Comparison of ENCODE assay signal across 20 cellular contexts in genomic region chr6:130624046-130624445, GRCh38.
DNase-seq lines count a peak whose midpoint lies in the region; ATAC-seq and TF ChIP-seq lines count a peak whose summit lies in the region.
"Had no signal": no experiment of that assay in that cellular context is flagged by ENCODE, and none has a peak within 500 bp of the region (broad histone marks: within the 10 kb centered on the region; RNA-seq: fewer than 3 reads in every experiment).

No MANE protein-coding gene starts in this region.

- TF ChIP-seq CTCF in GM06990 (IDR thresholded peaks at IDR 0.05; ENCODE audit: insufficient read depth, low read length, poor library complexity, severe bottlenecking) (no peak), astrocyte of the spinal cord (IDR thresholded peaks at IDR 0.05; ENCODE audit: low read depth, low read length) (no peak), glutamatergic neuron (IDR thresholded peaks at IDR 0.05; ENCODE audit: partially characterized antibody, unreplicated experiment) (no peak)

- no peaks in the 10 kb centered on the region for H3K27me3 ChIP-seq in GM06990 (replicated peaks; ENCODE audit: control insufficient read depth, insufficient read depth, low read length)
- no peaks in the 10 kb centered on the region for H3K27me3 ChIP-seq in H7 (ENCODE audit: control insufficient read depth, insufficient read depth, low read length)
- H3K27me3 ChIP-seq: pancreas, sigmoid colon, suprapubic skin had no signal

- no peaks in the 10 kb centered on the region for H3K4me1 Mint-ChIP-seq in glutamatergic neuron (ENCODE audit: low read depth, unreplicated experiment)
- H3K4me1 Mint-ChIP-seq: immature natural killer cell had no signal

- ATAC-seq in GM18909 (IDR thresholded peaks at IDR 0.05; ENCODE audit: poor library complexity, unreplicated experiment): peak; percentile 51
- ATAC-seq in HG03095 (IDR thresholded peaks at IDR 0.05; ENCODE audit: unreplicated experiment): peak; percentile 38
- no peak for ATAC-seq in HG02642 (IDR thresholded peaks at IDR 0.05; ENCODE audit: poor library complexity, unreplicated experiment)
- ATAC-seq: lower lobe of right lung, pancreas had no signal

- no peak overlapping the region for H3K27ac Mint-ChIP-seq in glutamatergic neuron (ENCODE audit: unreplicated experiment)
- H3K27ac Mint-ChIP-seq: activated naive CD4-positive, alpha-beta T cell treated with anti-CD3 and anti-CD28 coated beads, Interleukin-2, amount 10 ng/mL, durations not matched to agents 7 days and 5 days; immature natural killer cell had no signal

- DNase-seq in GM06990 (ENCODE audit: extremely low read depth, insufficient read length): peak; percentile 70
- peak; percentile 70 for DNase-seq in astrocyte of the spinal cord (ENCODE audit: low read depth, low spot score)
- no peak for DNase-seq in glutamatergic neuron
- no peak for DNase-seq in H7
- DNase-seq in substantia nigra (lab: John Stamatoyannopoulos, UW): no peak
- DNase-seq: activated CD4-positive, alpha-beta T cell treated with anti-CD3 and anti-CD28 coated beads for 1 hour; activated naive CD4-positive, alpha-beta T cell treated with anti-CD3 and anti-CD28 coated beads, Interleukin-2, amount 10 ng/mL, durations not matched to agents 7 days and 5 days; erythroblast; immature natural killer cell; lower lobe of right lung; NCI-H2081; NCI-H524 treated with DMSO at 0.1 percent for 48 hours; pancreas; sigmoid colon; stimulated activated CD4-positive, alpha-beta T cell treated with anti-CD3 and anti-CD28 coated beads, Interleukin-2, amount 100 ng/mL, for 48 hours; T-helper 9 cell had no signal

- no peak overlapping the region for H3K4me3 Mint-ChIP-seq in glutamatergic neuron (ENCODE audit: unreplicated experiment)
- H3K4me3 Mint-ChIP-seq: activated naive CD4-positive, alpha-beta T cell treated with anti-CD3 and anti-CD28 coated beads, Interleukin-2, amount 10 ng/mL, durations not matched to agents 7 days and 5 days; immature natural killer cell had no signal

- H3K27me3 Mint-ChIP-seq in glutamatergic neuron (ENCODE audit: unreplicated experiment): no peaks in the 10 kb centered on the region
- H3K27me3 Mint-ChIP-seq: activated naive CD4-positive, alpha-beta T cell treated with anti-CD3 and anti-CD28 coated beads, Interleukin-2, amount 10 ng/mL, durations not matched to agents 7 days and 5 days had no signal

- no peak overlapping the region for H3K4me3 ChIP-seq in GM06990 (replicated peaks; ENCODE audit: low read depth, low read length)
- no peak overlapping the region for H3K4me3 ChIP-seq in astrocyte of the spinal cord (ENCODE audit: low read depth, low read length)
- no peak overlapping the region for H3K4me3 ChIP-seq in H7 (ENCODE audit: insufficient read depth, low read depth, low read length)
- H3K4me3 ChIP-seq: lower lobe of right lung, pancreas, sigmoid colon, suprapubic skin had no signal

- H3K36me3 ChIP-seq in GM06990 (ENCODE audit: control insufficient read depth, insufficient read depth, low read length) (no peaks in the 10 kb centered on the region), H7 (replicated peaks; ENCODE audit: control insufficient read depth, insufficient read depth, low read length) (no peaks in the 10 kb centered on the region)
- H3K36me3 ChIP-seq: lower lobe of right lung, pancreas, sigmoid colon, suprapubic skin had no signal

- in situ Hi-C loops in astrocyte of the spinal cord (cut with HindIII; ENCODE audit: low sequenced_read_pairs): no loop called here

- no peaks in the 10 kb centered on the region for H3K36me3 Mint-ChIP-seq in glutamatergic neuron (ENCODE audit: unreplicated experiment)

- no peaks in the 10 kb centered on the region for H3K9me3 Mint-ChIP-seq in glutamatergic neuron (ENCODE audit: unreplicated experiment)

- H3K27ac ChIP-seq in substantia nigra (ENCODE audit: low read depth, low read length, poor library complexity, severe bottlenecking): no peak overlapping the region
- H3K27ac ChIP-seq: lower lobe of right lung, pancreas, sigmoid colon, suprapubic skin had no signal

Comparison
In these comparisons a context has a peak if more than half of its experiments do, and no peak if none do; other contexts are left out.
1. DNase-seq: peak in GM06990 (single experiment) and astrocyte of the spinal cord (single experiment); none in glutamatergic neuron (single experiment), H7 (single experiment) and substantia nigra (0 of 49).